Comparison of ENCODE assay signal across 8 cellular contexts in the genomic region with DNA sequence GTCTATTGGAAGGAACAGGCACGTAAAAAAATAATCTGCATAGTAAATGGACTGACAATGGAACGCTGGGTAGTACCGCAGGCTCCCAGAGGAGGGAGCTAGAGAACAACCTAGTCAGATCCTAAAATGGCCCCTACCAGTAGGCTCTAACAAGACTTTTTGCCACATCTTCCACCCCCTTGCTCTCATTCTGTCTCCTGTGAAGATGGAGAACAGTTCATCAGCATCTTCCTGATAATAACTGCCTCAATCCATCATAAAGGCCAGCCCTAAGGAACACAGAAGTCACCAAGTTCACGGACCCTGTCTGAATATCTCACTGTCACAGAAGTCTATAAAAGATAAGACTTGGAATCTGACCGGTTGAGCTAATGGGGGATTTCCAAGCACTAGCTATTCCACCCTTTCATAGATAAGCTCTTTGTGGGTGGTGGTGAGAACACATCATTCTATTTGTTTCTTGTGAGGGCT.
A peak's percentile ranks its signal among the peaks of the same experiment; 100 is the strongest.
DNase-seq lines count a peak whose midpoint lies in the region; TF ChIP-seq lines count a peak whose summit lies in the region.

No MANE protein-coding gene starts in this region.

- no peak overlapping the region for H3K27ac Mint-ChIP-seq in T-helper 2 cell treated with Interferon-gamma antibody and Interleukin-4, amounts not matched to agents 5 μg/mL and 100 μg/mL, for 36 hours
- H3K27ac Mint-ChIP-seq in immature natural killer cell: no peak overlapping the region

- H3K4me3 Mint-ChIP-seq in T-helper 2 cell treated with Interferon-gamma antibody and Interleukin-4, amounts not matched to agents 5 μg/mL and 100 μg/mL, for 36 hours: no peak overlapping the region
- H3K4me3 Mint-ChIP-seq in immature natural killer cell: no peak overlapping the region

- peak; percentile 93 for TF ChIP-seq CTCF in GM10248 (IDR thresholded peaks at IDR 0.05; ENCODE audit: control extremely low read depth, extremely low read depth, low read depth, missing control alignments)

- peak; percentile 67 for DNase-seq in GM10248 (ENCODE audit: extremely low spot score)
- peak; percentile 70 for DNase-seq in HEK293T (ENCODE audit: extremely low spot score)
- peak; percentile 81 for DNase-seq in NCI-H1694 (lab: John Stamatoyannopoulos, UW)
- peak; percentile 54 for DNase-seq in T-helper 2 cell treated with Interferon-gamma antibody and Interleukin-4, amounts not matched to agents 5 μg/mL and 100 μg/mL, for 36 hours (ENCODE audit: low spot score)
- DNase-seq in astrocyte of the hippocampus (ENCODE audit: low read depth, low spot score): peak; percentile 64
- peak; percentile 51 to 54 (median 51) for DNase-seq in immature natural killer cell
- peak; percentile 80 for DNase-seq in stimulated activated CD4-positive, alpha-beta T cell treated with anti-CD3 and anti-CD28 coated beads, Interleukin-15, amount 100 ng/mL, for 24 hours
- DNase-seq in amniotic stem cell (lab: John Stamatoyannopoulos, UW): no peak

- H3K4me1 Mint-ChIP-seq in T-helper 2 cell treated with Interferon-gamma antibody and Interleukin-4, amounts not matched to agents 5 μg/mL and 100 μg/mL, for 36 hours (ENCODE audit: low read depth): peaks cover 9% of the 10 kb centered on the region
- peaks cover 4 to 7% of the 10 kb centered on the region in 2 donors for H3K4me1 Mint-ChIP-seq in immature natural killer cell

- peaks cover 31% of the 10 kb centered on the region for H3K27me3 Mint-ChIP-seq in T-helper 2 cell treated with Interferon-gamma antibody and Interleukin-4, amounts not matched to agents 5 μg/mL and 100 μg/mL, for 36 hours (ENCODE audit: low read depth)
- H3K27me3 Mint-ChIP-seq in immature natural killer cell (ENCODE audit: low read depth in 3 of 3): peaks cover 15 to 18% (median 18%) of the 10 kb centered on the region in 3 donors

- POLR2A ChIA-PET in GM10248 (lab: Yijun Ruan, JAX) (no interaction called here), HEK293T (lab: Yijun Ruan, JAX) (interaction anchor here (1.6 to 2.0 kb wide), 2 partner anchors 136 to 137 kb away, joined by 5 to 6 read pairs; a partner anchor contains a TSS)

- no peaks in the 10 kb centered on the region for H3K9me3 Mint-ChIP-seq in T-helper 2 cell treated with Interferon-gamma antibody and Interleukin-4, amounts not matched to agents 5 μg/mL and 100 μg/mL, for 36 hours
- no peaks in the 10 kb centered on the region for H3K9me3 Mint-ChIP-seq in immature natural killer cell

- no peaks in the 10 kb centered on the region for H3K36me3 Mint-ChIP-seq in T-helper 2 cell treated with Interferon-gamma antibody and Interleukin-4, amounts not matched to agents 5 μg/mL and 100 μg/mL, for 36 hours (ENCODE audit: low read depth)
- H3K36me3 Mint-ChIP-seq in immature natural killer cell: no peaks in the 10 kb centered on the region

- CTCF ChIA-PET in GM10248 (lab: Yijun Ruan, JAX): interaction anchor here (0.6 to 8.0 kb wide), 43 partner anchors 9 to 1453 kb away, joined by 3 to 95 read pairs (median 4); no protein-coding TSS in a partner anchor
- CTCF ChIA-PET in HEK293T (lab: Yijun Ruan, JAX): interaction anchor here (0.5 to 2.9 kb wide), 20 partner anchors 10 to 946 kb away, joined by 3 to 14 read pairs (median 4); no protein-coding TSS in a partner anchor

TF ChIP-seq in HEK293T, 16 proteins besides CTCF, POLR2A, EP300 and RAD21:
- TF ChIP-seq, protein P1, sequence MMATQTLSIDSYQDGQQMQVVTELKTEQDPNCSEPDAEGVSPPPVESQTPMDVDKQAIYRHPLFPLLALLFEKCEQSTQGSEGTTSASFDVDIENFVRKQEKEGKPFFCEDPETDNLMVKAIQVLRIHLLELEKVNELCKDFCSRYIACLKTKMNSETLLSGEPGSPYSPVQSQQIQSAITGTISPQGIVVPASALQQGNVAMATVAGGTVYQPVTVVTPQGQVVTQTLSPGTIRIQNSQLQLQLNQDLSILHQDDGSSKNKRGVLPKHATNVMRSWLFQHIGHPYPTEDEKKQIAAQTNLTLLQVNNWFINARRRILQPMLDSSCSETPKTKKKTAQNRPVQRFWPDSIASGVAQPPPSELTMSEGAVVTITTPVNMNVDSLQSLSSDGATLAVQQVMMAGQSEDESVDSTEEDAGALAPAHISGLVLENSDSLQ (IDR thresholded peaks at IDR 0.05): no peak
- TF ChIP-seq NFRKB (IDR thresholded peaks at IDR 0.05) (0 out of 2 replicates have a peak, but pooled peaks have one; percentile 13), HDGF (IDR thresholded peaks at IDR 0.05; ENCODE audit: borderline replicate concordance) (0 out of 2 replicates have a peak, but pooled peaks have one; percentile 43)
TF ChIP-seq in HEK293T: peak in this region for 2.
